In the genomic region with DNA sequence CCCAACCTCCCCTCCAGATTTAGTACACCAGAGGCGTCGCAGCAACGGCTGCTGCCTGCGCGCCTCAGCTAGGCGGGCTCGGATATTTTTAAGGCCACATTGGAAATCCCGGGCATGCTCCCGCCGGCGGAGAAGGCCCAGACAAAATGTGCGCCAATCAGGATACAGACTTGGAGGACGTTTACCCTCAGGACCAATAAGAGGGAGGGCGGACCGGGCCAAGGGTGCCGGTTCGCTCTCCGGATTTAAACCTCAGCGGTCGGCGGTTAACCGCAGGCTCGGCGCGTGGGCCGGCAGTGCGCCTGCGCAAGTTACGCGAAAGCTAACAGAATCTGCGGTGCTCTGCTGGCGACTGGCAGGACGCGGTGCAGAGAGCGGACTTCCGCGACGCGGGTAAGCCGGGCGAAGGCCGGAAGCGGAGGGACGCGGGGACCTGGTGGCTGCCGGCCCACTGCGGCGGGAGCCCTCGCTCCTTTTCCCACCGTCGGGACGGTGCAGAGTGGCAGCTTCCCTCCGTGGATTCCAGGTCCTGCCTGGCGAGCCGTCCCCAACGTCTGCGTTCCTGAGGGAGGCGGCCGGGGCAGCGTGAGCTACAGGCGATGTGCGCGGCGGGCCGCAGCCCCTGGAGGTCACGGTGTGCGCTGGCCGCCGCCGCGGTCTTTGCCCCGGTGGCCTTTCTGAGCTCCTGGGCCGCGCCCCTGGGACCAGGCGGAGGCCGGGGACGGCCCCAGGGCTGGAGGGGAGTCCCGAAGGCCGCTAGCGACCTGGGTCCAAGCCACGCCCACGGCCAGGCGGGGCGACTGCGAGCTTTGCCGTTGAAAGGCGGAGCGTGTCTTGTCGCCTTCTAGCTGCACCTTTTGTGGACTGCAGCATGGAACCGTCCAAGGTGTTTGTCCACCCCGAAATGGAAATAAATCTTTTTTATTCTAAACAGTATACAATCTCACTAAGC, we compare ENCODE assay signal across 8 cellular contexts. TPM values are rescaled to one million over a fixed set of nuclear protein-coding genes. Genes with fewer than 3 reads are reported as not detected.
DNase-seq lines count a peak whose midpoint lies in the region; TF ChIP-seq lines count a peak whose summit lies in the region.

A gene with protein sequence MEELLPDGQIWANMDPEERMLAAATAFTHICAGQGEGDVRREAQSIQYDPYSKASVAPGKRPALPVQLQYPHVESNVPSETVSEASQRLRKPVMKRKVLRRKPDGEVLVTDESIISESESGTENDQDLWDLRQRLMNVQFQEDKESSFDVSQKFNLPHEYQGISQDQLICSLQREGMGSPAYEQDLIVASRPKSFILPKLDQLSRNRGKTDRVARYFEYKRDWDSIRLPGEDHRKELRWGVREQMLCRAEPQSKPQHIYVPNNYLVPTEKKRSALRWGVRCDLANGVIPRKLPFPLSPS (plus strand): TSS at position 296 of the 952 bp plus-strand sequence. CDS start 11,701 bp downstream, outside the sequence.

- in situ Hi-C loops in SK-MEL-5 (cut with HindIII; ENCODE audit: low pct_unique_long_range_greater_than_20kb, low sequenced_read_pairs) = no loop called here

- H4K20me1 ChIP-seq in MM.1S (ENCODE audit: insufficient read depth, low read length) = no peaks in the 10 kb centered on the region

- H3K9me3 ChIP-seq in MM.1S (replicated peaks; ENCODE audit: insufficient read depth, low read length) (no peaks in the 10 kb centered on the region), suprapubic skin (no peaks in the 10 kb centered on the region)

- H3K4me2 ChIP-seq in MM.1S (ENCODE audit: low read depth, low read length) = peak within 1 kb of the TSS; percentile 64

- no peak for TF ChIP-seq EP300 in suprapubic skin (IDR thresholded peaks at IDR 0.05)

- peak within 1 kb of the TSS; percentile 96 for H3K9ac ChIP-seq in MM.1S (ENCODE audit: low read length)

- 0% methylated on average over 14 of the region's 91 CpGs for WGBS in suprapubic skin

- DNase-seq in GM04503 (ENCODE audit: low read depth) = peak; percentile 92
- DNase-seq in HCEC 1CT = peak; percentile 95
- DNase-seq in MM.1S = peak; percentile 99
- DNase-seq in SK-MEL-5 (ENCODE audit: low read depth, low spot score) = peak; percentile 95
- DNase-seq in activated naive CD4-positive, alpha-beta T cell treated with anti-CD3 and anti-CD28 coated beads, Interleukin-2, amount 50 U/mL, for 16 hours = peak; percentile 91
- peak; percentile 95 for DNase-seq in germinal center (ENCODE audit: low spot score)
- peak; percentile 66 to 97 (median 89) for DNase-seq in nucleus accumbens (lab: John Stamatoyannopoulos, UW)
- DNase-seq in suprapubic skin (ENCODE audit: low spot score in 2 of 2) = peak; percentile 96 to 97

- no peaks in the 10 kb centered on the region for H3K9me2 ChIP-seq in MM.1S (replicated peaks; ENCODE audit: insufficient read depth, low read length)

- TF ChIP-seq CTCF in MM.1S (IDR thresholded peaks at IDR 0.05; ENCODE audit: low read length) = peak; percentile 34
- peak in 1 of 2 donors; percentile 9 for TF ChIP-seq CTCF in suprapubic skin (IDR thresholded peaks at IDR 0.05)

- peaks cover 16% of the 10 kb centered on the region; the same call in 1 of the 2 replicates for H3F3A ChIP-seq in MM.1S (ENCODE audit: insufficient read depth, low read length)

- peaks cover 56% of the 10 kb centered on the region for H3K79me2 ChIP-seq in MM.1S (ENCODE audit: low read length)

- H3K4me1 ChIP-seq in MM.1S (ENCODE audit: low read length) (0 out of 2 replicates have a peak, but pooled peaks cover 9% of the 10 kb centered on the region), suprapubic skin (peaks cover 17% of the 10 kb centered on the region)

- peak within 1 kb of the TSS; percentile 94 for H3K27ac ChIP-seq in MM.1S (ENCODE audit: low read length)
- peak within 1 kb of the TSS; percentile 95 for H3K27ac ChIP-seq in suprapubic skin

- H3K36me3 ChIP-seq in MM.1S (replicated peaks; ENCODE audit: insufficient read depth, low read length) = 0 out of 2 replicates have a peak, but pooled peaks cover 3% of the 10 kb centered on the region
- peaks cover 4% of the 10 kb centered on the region for H3K36me3 ChIP-seq in suprapubic skin

- no peaks in the 10 kb centered on the region for H3K27me3 ChIP-seq in MM.1S (replicated peaks; ENCODE audit: insufficient read depth, low read length)
- no peaks in the 10 kb centered on the region for H3K27me3 ChIP-seq in suprapubic skin

- H2AFZ ChIP-seq in MM.1S (ENCODE audit: low read length) = peak within 1 kb of the TSS; percentile 79

- TF ChIP-seq POLR2A in suprapubic skin (IDR thresholded peaks at IDR 0.05) = peak in 1 of 2 donors; percentile 21

- H3K4me3 ChIP-seq in MM.1S (ENCODE audit: low read length) = peak within 1 kb of the TSS; percentile 92
- H3K4me3 ChIP-seq in suprapubic skin = peak within 1 kb of the TSS; percentile 97

RNA-seq across cellular contexts. Expression of the gene that starts here (rescaled TPM):
- 15.0 and 17.9 TPM in 2 replicates for total RNA-seq in SK-MEL-5 (2014; rRNA removed; shearing (Covaris generic))
- 7.3 and 11.4 TPM in 2 replicates for polyA plus RNA-seq in SK-MEL-5 (2015; cell fraction: cytosol; rRNA removed)
- 10.8 and 15.6 TPM in 2 replicates for polyA plus RNA-seq in SK-MEL-5 (2015; cell fraction: nucleus; rRNA removed)
- 1 to 10 TPM; 2.4 to 3.4 (median 3.1) TPM for total RNA-seq in suprapubic skin

Comparison
In these comparisons a context has a peak if more than half of its experiments do, and no peak if none do; other contexts are left out.
1. Peak in every context shown above with its lines: DNase-seq, H3K4me3 ChIP-seq and H3K27ac ChIP-seq.